ENCODE assay signal across 1 cellular context in the genomic region with DNA sequence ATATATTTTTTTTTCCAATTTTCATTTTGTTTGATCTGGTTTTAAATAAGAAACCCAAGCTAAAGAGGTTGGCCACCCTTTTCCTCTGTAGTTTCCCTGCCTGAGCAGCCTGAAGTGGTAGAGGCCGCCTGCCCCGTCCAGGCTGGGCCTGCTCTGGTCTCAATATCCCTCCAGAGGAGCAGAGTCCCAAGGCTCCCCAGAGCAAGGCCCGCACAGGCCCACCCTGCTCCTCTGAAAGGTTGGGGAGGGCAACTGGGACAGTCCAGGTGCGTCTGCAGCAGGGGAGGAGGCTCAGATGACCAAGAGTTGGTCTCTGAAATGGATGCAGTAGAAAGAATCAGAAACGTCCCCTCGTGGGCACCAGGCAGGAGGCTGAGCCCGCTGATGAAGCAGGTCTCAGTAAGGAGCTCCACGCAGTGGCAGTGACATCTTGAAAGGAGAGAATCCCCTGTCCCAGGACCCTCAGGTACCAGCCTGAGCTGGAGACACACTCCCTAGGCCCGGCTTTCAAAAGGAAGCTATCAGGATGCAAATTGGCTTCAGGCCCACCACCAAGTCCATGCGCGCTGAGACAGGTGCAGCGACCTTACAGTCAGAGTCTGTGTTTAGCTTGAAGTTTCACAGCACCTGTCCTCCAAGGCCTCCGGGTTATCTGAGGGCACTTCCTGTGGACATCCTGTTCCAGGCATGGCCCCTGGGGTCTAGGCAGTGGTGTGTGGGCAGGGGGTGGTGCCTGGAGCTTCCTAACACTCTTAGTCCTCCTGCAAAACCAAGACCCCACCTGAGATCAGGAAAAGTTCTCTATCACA.
TF ChIP-seq lines count a peak whose summit lies in the region.

No MANE protein-coding gene starts in this region.

TF ChIP-seq in K562, 482 proteins besides CTCF, POLR2A, EP300 and RAD21:
- no peak for TF ChIP-seq ZNF121 (CRISPR knock-in tag; conservative IDR thresholded peaks at IDR 0.05)
- TF ChIP-seq, protein P1, sequence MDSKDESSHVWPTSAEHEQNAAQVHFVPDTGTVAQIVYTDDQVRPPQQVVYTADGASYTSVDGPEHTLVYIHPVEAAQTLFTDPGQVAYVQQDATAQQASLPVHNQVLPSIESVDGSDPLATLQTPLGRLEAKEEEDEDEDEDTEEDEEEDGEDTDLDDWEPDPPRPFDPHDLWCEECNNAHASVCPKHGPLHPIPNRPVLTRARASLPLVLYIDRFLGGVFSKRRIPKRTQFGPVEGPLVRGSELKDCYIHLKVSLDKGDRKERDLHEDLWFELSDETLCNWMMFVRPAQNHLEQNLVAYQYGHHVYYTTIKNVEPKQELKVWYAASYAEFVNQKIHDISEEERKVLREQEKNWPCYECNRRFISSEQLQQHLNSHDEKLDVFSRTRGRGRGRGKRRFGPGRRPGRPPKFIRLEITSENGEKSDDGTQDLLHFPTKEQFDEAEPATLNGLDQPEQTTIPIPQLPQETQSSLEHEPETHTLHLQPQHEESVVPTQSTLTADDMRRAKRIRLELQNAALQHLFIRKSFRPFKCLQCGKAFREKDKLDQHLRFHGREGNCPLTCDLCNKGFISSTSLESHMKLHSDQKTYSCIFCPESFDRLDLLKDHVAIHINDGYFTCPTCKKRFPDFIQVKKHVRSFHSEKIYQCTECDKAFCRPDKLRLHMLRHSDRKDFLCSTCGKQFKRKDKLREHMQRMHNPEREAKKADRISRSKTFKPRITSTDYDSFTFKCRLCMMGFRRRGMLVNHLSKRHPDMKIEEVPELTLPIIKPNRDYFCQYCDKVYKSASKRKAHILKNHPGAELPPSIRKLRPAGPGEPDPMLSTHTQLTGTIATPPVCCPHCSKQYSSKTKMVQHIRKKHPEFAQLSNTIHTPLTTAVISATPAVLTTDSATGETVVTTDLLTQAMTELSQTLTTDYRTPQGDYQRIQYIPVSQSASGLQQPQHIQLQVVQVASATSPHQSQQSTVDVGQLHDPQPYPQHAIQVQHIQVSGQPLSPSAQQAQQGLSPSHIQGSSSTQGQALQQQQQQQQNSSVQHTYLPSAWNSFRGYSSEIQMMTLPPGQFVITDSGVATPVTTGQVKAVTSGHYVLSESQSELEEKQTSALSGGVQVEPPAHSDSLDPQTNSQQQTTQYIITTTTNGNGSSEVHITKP (IDR thresholded peaks at IDR 0.05; ENCODE audit: partially characterized antibody): peak; percentile 7
